1 cellular context compared by ENCODE assay signal in the genomic region with DNA sequence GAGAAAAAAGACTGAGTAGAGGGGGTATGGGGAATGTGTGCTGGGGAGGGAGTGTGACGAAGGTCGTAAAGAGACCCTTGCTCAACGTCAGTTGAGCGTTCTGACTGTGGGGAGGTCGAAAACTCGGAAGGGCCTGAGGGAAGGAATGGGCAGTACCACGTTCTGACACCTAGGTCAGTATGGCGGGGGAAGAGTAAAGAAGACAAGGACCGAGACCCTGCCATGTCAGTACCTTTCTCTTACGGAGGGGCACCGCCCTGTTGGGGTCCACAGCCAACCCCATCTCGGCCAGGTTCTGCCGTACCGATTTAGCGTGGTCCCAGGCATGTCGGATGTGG.
TF ChIP-seq lines count a peak whose summit lies in the region.

No MANE protein-coding gene starts in this region.

TF ChIP-seq in GM23338, 12 proteins besides CTCF, POLR2A, EP300 and RAD21 (continued from another document):
- TF ChIP-seq, protein P1, sequence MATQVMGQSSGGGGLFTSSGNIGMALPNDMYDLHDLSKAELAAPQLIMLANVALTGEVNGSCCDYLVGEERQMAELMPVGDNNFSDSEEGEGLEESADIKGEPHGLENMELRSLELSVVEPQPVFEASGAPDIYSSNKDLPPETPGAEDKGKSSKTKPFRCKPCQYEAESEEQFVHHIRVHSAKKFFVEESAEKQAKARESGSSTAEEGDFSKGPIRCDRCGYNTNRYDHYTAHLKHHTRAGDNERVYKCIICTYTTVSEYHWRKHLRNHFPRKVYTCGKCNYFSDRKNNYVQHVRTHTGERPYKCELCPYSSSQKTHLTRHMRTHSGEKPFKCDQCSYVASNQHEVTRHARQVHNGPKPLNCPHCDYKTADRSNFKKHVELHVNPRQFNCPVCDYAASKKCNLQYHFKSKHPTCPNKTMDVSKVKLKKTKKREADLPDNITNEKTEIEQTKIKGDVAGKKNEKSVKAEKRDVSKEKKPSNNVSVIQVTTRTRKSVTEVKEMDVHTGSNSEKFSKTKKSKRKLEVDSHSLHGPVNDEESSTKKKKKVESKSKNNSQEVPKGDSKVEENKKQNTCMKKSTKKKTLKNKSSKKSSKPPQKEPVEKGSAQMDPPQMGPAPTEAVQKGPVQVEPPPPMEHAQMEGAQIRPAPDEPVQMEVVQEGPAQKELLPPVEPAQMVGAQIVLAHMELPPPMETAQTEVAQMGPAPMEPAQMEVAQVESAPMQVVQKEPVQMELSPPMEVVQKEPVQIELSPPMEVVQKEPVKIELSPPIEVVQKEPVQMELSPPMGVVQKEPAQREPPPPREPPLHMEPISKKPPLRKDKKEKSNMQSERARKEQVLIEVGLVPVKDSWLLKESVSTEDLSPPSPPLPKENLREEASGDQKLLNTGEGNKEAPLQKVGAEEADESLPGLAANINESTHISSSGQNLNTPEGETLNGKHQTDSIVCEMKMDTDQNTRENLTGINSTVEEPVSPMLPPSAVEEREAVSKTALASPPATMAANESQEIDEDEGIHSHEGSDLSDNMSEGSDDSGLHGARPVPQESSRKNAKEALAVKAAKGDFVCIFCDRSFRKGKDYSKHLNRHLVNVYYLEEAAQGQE (IDR thresholded peaks at IDR 0.05; ENCODE audit: unreplicated experiment) = no peak
- no peak for TF ChIP-seq EZH2phosphoT487 (IDR thresholded peaks at IDR 0.05; ENCODE audit: unreplicated experiment)
- no peak for TF ChIP-seq JUNB (IDR thresholded peaks at IDR 0.05; ENCODE audit: unreplicated experiment)
- no peak for TF ChIP-seq STAT1 (IDR thresholded peaks at IDR 0.05; ENCODE audit: unreplicated experiment)
